19 cellular contexts compared by ENCODE assay signal in the genomic region with DNA sequence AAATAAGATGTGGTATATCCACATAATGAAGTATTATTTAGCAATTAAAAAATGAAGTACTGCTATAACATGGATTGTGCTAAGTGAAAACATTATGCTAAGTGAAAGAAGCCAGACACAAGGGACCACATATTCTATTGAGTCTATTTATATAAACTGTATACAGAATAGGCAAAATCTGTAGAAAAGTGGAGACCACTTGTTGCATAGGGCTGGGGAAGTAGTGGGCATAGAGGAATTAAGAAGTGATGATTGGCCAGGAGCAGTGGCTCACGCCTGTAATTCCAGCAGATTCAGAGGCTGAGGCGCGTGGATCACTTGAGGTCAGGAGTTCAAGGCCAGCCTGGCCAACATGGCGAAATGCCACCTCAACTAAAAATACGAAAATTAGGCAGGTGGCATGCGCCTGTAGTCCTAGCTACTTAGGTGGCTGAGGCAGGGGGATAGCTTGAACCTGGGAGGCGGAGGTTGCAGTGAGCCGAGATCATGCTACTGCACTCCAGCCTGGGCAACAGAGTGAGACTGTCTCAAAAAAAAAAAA.
DNase-seq lines count a peak whose midpoint lies in the region; ATAC-seq and TF ChIP-seq lines count a peak whose summit lies in the region.
"Had no signal": no experiment of that assay in that cellular context is flagged by ENCODE, and none has a peak within 500 bp of the region (broad histone marks: within the 10 kb centered on the region; RNA-seq: fewer than 3 reads in every experiment).

No MANE protein-coding gene starts in this region.

- H3K27me3 ChIP-seq in cardiac muscle cell (no peaks in the 10 kb centered on the region), DOHH2 (ENCODE audit: control insufficient read depth, low read length) (no peaks in the 10 kb centered on the region), right cardiac atrium (ENCODE audit: control insufficient read depth, insufficient read depth) (no peaks in the 10 kb centered on the region), subcutaneous abdominal adipose tissue (ENCODE audit: control insufficient read depth in 5 of 5, insufficient read depth in 4 of 5, low read length in 5 of 5) (no peaks in the 10 kb centered on the region)
- H3K27me3 ChIP-seq: Peyer's patch had no signal

- no peak overlapping the region for H3K9ac ChIP-seq in subcutaneous abdominal adipose tissue (ENCODE audit: low read length in 5 of 5)

- H3K4me1 Mint-ChIP-seq in activated naive CD8-positive, alpha-beta T cell treated with anti-CD3 and anti-CD28 coated beads, Interleukin-2, amount 50 U/mL, for 24 hours: peaks cover 20% of the 10 kb centered on the region

- intact Hi-C loops in left cardiac atrium (cut with DNase I) (no loop called here), right cardiac atrium (cut with DNase I) (loop anchor here (5.0 to 10.0 kb wide), 5 partner anchors 74 to 284 kb away; no protein-coding TSS in a partner anchor)

- no peaks in the 10 kb centered on the region for H4K20me1 ChIP-seq in DOHH2 (ENCODE audit: control insufficient read depth, insufficient read depth, low read depth, low read length)

- no peak overlapping the region for H3K4me3 Mint-ChIP-seq in activated naive CD8-positive, alpha-beta T cell treated with anti-CD3 and anti-CD28 coated beads, Interleukin-2, amount 50 U/mL, for 24 hours

- H3K4me2 ChIP-seq in DOHH2 (ENCODE audit: low read length): no peak overlapping the region; the same call in none of the 2 replicates

- peaks cover 11% of the 10 kb centered on the region for H3K27me3 Mint-ChIP-seq in activated naive CD8-positive, alpha-beta T cell treated with anti-CD3 and anti-CD28 coated beads, Interleukin-2, amount 50 U/mL, for 24 hours

- H3K36me3 Mint-ChIP-seq in activated naive CD8-positive, alpha-beta T cell treated with anti-CD3 and anti-CD28 coated beads, Interleukin-2, amount 50 U/mL, for 24 hours (ENCODE audit: low read depth): no peaks in the 10 kb centered on the region

- H3K4me3 ChIP-seq in cardiac muscle cell (no peak overlapping the region), DOHH2 (ENCODE audit: low read length) (no peak overlapping the region), right cardiac atrium (ENCODE audit: low read length) (no peak overlapping the region), subcutaneous abdominal adipose tissue (ENCODE audit: low read depth in 1 of 5, low read length in 5 of 5) (no peak overlapping the region)
- H3K4me3 ChIP-seq: Peyer's patch had no signal

- H3K9me3 ChIP-seq in cardiac muscle cell (ENCODE audit: low read depth): no peaks in the 10 kb centered on the region
- no peaks in the 10 kb centered on the region for H3K9me3 ChIP-seq in DOHH2 (ENCODE audit: control insufficient read depth, insufficient read depth, low read length)
- H3K9me3 ChIP-seq in right cardiac atrium (ENCODE audit: control insufficient read depth, low read length): no peaks in the 10 kb centered on the region
- no peaks in the 10 kb centered on the region for H3K9me3 ChIP-seq in subcutaneous abdominal adipose tissue (ENCODE audit: control insufficient read depth in 5 of 5, low read length in 5 of 5)
- H3K9me3 ChIP-seq: Peyer's patch had no signal

- H3K27ac ChIP-seq in cardiac muscle cell (peak overlapping the region; percentile 99), DOHH2 (ENCODE audit: low read depth, low read length) (peak overlapping the region; percentile 95), right cardiac atrium (ENCODE audit: low read length) (peak overlapping the region; percentile 48), subcutaneous abdominal adipose tissue (ENCODE audit: low read depth, low read length) (peak overlapping the region; percentile 26)
- H3K27ac ChIP-seq: HL-60, Peyer's patch had no signal

- no peak for TF ChIP-seq CTCF in cardiac muscle cell (IDR thresholded peaks at IDR 0.05; ENCODE audit: low read depth, low read length)
- TF ChIP-seq CTCF in DOHH2 (IDR thresholded peaks at IDR 0.05; ENCODE audit: low read depth, low read length, poor library complexity, severe bottlenecking): no peak

- H3K4me1 ChIP-seq in cardiac muscle cell (ENCODE audit: low read depth): peaks cover 64% of the 10 kb centered on the region
- H3K4me1 ChIP-seq in DOHH2 (ENCODE audit: control insufficient read depth, low read length): peaks cover 99% of the 10 kb centered on the region
- H3K4me1 ChIP-seq in right cardiac atrium (ENCODE audit: control insufficient read depth, insufficient read depth, low read length): peaks cover 5% of the 10 kb centered on the region
- peaks cover 9 to 62% (median 47%) of the 10 kb centered on the region in 5 donors for H3K4me1 ChIP-seq in subcutaneous abdominal adipose tissue (ENCODE audit: control insufficient read depth in 5 of 5, insufficient read depth in 5 of 5, low read length in 5 of 5)

- ATAC-seq in left cardiac atrium (no peak), right cardiac atrium (no peak)
- ATAC-seq in activated naive CD8-positive, alpha-beta T cell treated with anti-CD3 and anti-CD28 coated beads, Interleukin-2, amount 50 U/mL, for 24 hours: no peak

- H3K9me2 ChIP-seq in DOHH2 (replicated peaks; ENCODE audit: control insufficient read depth, low read length): no peaks in the 10 kb centered on the region

- H3K9me3 Mint-ChIP-seq in activated naive CD8-positive, alpha-beta T cell treated with anti-CD3 and anti-CD28 coated beads, Interleukin-2, amount 50 U/mL, for 24 hours: no peaks in the 10 kb centered on the region

- H3K79me2 ChIP-seq in DOHH2 (ENCODE audit: control insufficient read depth, low read length): peaks cover 96% of the 10 kb centered on the region

- no peaks in the 10 kb centered on the region for H3K36me3 ChIP-seq in cardiac muscle cell
- peaks cover 6% of the 10 kb centered on the region; the same call in 1 of the 2 replicates for H3K36me3 ChIP-seq in DOHH2 (ENCODE audit: control insufficient read depth, low read length)
- no peaks in the 10 kb centered on the region for H3K36me3 ChIP-seq in subcutaneous abdominal adipose tissue (ENCODE audit: control insufficient read depth in 5 of 5, insufficient read depth in 5 of 5, low read length in 5 of 5)
- H3K36me3 ChIP-seq: Peyer's patch had no signal

- 76% methylated on average over 8 of the region's 8 CpGs for WGBS in right cardiac atrium

- DNase-seq in cardiac muscle cell (ENCODE audit: low read depth in 1 of 2, low spot score in 1 of 2): no peak
- DNase-seq in left cardiac atrium: no peak
- DNase-seq in right cardiac atrium: no peak
- no peak for DNase-seq in A172 (ENCODE audit: low spot score)
- DNase-seq in activated naive CD8-positive, alpha-beta T cell treated with anti-CD3 and anti-CD28 coated beads, Interleukin-2, amount 50 U/mL, for 24 hours: no peak
- DNase-seq: 8988T, Calu3, DMS79 treated with DMSO at 0.1 percent for 48 hours, NCI-H1417 treated with DMSO at 0.1 percent for 48 hours, NCI-H187, NCI-H2081 treated with DMSO at 0.1 percent for 48 hours, NCI-H2171, NCI-H345, NCI-H510A treated with DMSO at 0.1 percent for 48 hours, OCI-M1, Peyer's patch had no signal

- no peak overlapping the region for H3K27ac Mint-ChIP-seq in activated naive CD8-positive, alpha-beta T cell treated with anti-CD3 and anti-CD28 coated beads, Interleukin-2, amount 50 U/mL, for 24 hours

- peaks cover 16% of the 10 kb centered on the region for H3F3A ChIP-seq in DOHH2 (ENCODE audit: control insufficient read depth, insufficient read depth)

Comparison
In these comparisons a context has a peak if more than half of its experiments do, and no peak if none do; other contexts are left out.
1. intact Hi-C loops: an anchor here in right cardiac atrium (5.0 to 10.0 kb wide); none called in left cardiac atrium.
2. H3K27ac ChIP-seq: peak in every context shown above with its lines; median percentile 99 in cardiac muscle cell; 95 in DOHH2; 48 in right cardiac atrium; 26 in subcutaneous abdominal adipose tissue.